Comparison of ENCODE assay signal across 12 cellular contexts in genomic region chr2:9260411-9261037, GRCh38. TPM values are rescaled to one million over a fixed set of nuclear protein-coding genes. Genes with fewer than 3 reads are reported as not detected.
DNase-seq lines count a peak whose midpoint lies in the region; ATAC-seq and TF ChIP-seq lines count a peak whose summit lies in the region.
"Had no signal": no experiment of that assay in that cellular context is flagged by ENCODE, and none has a peak within 500 bp of the region (broad histone marks: within the 10 kb centered on the region; RNA-seq: fewer than 3 reads in every experiment).

No MANE protein-coding gene starts in this region.

- H3K27ac ChIP-seq in Panc1 (ENCODE audit: low read length) (peak overlapping the region; percentile 89), fibroblast of lung (ENCODE audit: insufficient read depth, low read length) (peak overlapping the region; percentile 19), muscle layer of colon (ENCODE audit: low read depth, low read length) (peak overlapping the region; percentile 77)

- DNase-seq in Panc1 (ENCODE audit: low read depth, low spot score) (no peak), fibroblast of lung (ENCODE audit: low read depth in 2 of 2) (no peak), type B pancreatic cell (ENCODE audit: extremely low spot score, unreplicated experiment) (no peak), NCI-H446 (lab: John Stamatoyannopoulos, UW) (no peak), NCI-H1436 treated with DMSO at 0.1 percent for 48 hours (lab: John Stamatoyannopoulos, UW) (no peak), DMS153 (lab: John Stamatoyannopoulos, UW) (no peak)
- DNase-seq: activated CD8-positive, alpha-beta memory T cell treated with anti-CD3 and anti-CD28 coated beads, Interleukin-2, amount 10 ng/mL, durations not matched to agents 7 days and 5 days; DMS79; naive B cell; NCI-H524 had no signal

- no peaks in the 10 kb centered on the region for H3K27me3 Mint-ChIP-seq in type B pancreatic cell

- ATAC-seq in Panc1 = no peak
- no peak for ATAC-seq in HG03108 (IDR thresholded peaks at IDR 0.05; ENCODE audit: unreplicated experiment)
- ATAC-seq: activated CD8-positive, alpha-beta memory T cell treated with anti-CD3 and anti-CD28 coated beads, Interleukin-2, amount 10 ng/mL, durations not matched to agents 7 days and 5 days had no signal

- CTCF ChIA-PET in Panc1 (lab: Charles Lee) = interaction anchor here (0.8 kb wide), 1 partner anchor 73 kb away, joined by 4 read pairs; no protein-coding TSS in a partner anchor

- no peaks in the 10 kb centered on the region for H3K36me3 Mint-ChIP-seq in type B pancreatic cell
- H3K36me3 Mint-ChIP-seq: activated CD8-positive, alpha-beta memory T cell treated with anti-CD3 and anti-CD28 coated beads, Interleukin-2, amount 10 ng/mL, durations not matched to agents 7 days and 5 days; naive B cell had no signal

- POLR2A ChIA-PET in Panc1 (lab: Charles Lee) = interaction anchor here (0.6 kb wide), 1 partner anchor 52 kb away, joined by 3 read pairs; no protein-coding TSS in a partner anchor

- H3K27ac Mint-ChIP-seq in type B pancreatic cell = peak overlapping the region; percentile 35
- H3K27ac Mint-ChIP-seq: activated CD8-positive, alpha-beta memory T cell treated with anti-CD3 and anti-CD28 coated beads, Interleukin-2, amount 10 ng/mL, durations not matched to agents 7 days and 5 days had no signal

- H3K9me3 ChIP-seq in Panc1 (ENCODE audit: control insufficient read depth, insufficient read depth, low read depth, low read length) = no peaks in the 10 kb centered on the region
- no peaks in the 10 kb centered on the region for H3K9me3 ChIP-seq in fibroblast of lung (ENCODE audit: control insufficient read depth, insufficient read depth, low read depth, low read length)
- no peaks in the 10 kb centered on the region for H3K9me3 ChIP-seq in muscle layer of colon (ENCODE audit: low read length)

- H3K79me2 ChIP-seq in fibroblast of lung (ENCODE audit: control insufficient read depth, insufficient read depth, low read length) = peaks cover 68% of the 10 kb centered on the region

- H3K4me1 ChIP-seq in Panc1 (ENCODE audit: control insufficient read depth, insufficient read depth, low read length) (peaks cover 98% of the 10 kb centered on the region), fibroblast of lung (ENCODE audit: control insufficient read depth, extremely low read depth, insufficient read depth, low read length) (peaks cover 34% of the 10 kb centered on the region), muscle layer of colon (ENCODE audit: insufficient read depth, low read length) (peaks cover 76% of the 10 kb centered on the region)

- peaks cover 76% of the 10 kb centered on the region for H3K4me1 Mint-ChIP-seq in type B pancreatic cell (ENCODE audit: unreplicated experiment)
- H3K4me1 Mint-ChIP-seq: activated CD8-positive, alpha-beta memory T cell treated with anti-CD3 and anti-CD28 coated beads, Interleukin-2, amount 10 ng/mL, durations not matched to agents 7 days and 5 days had no signal

- TF ChIP-seq CTCF in Panc1 (IDR thresholded peaks at IDR 0.05) (no peak), fibroblast of lung (conservative IDR thresholded peaks at IDR 0.05 in 1 of 2, IDR thresholded peaks at IDR 0.05 in 1 of 2; ENCODE audit: low read depth in 1 of 2, low read length in 2 of 2) (no peak), type B pancreatic cell (conservative IDR thresholded peaks at IDR 0.05) (no peak)

- in situ Hi-C loops in Panc1 (cut with HindIII; ENCODE audit: low pct_unique_long_range_greater_than_20kb, low sequenced_read_pairs) = no loop called here

- BruUV-seq in Panc1 (replicated peaks; lab: Mats Ljungman, UMichigan) = no TSS peak

- no peak overlapping the region for H3K4me3 Mint-ChIP-seq in type B pancreatic cell
- H3K4me3 Mint-ChIP-seq: activated CD8-positive, alpha-beta memory T cell treated with anti-CD3 and anti-CD28 coated beads, Interleukin-2, amount 10 ng/mL, durations not matched to agents 7 days and 5 days; naive B cell had no signal

- no peak overlapping the region for H2AFZ ChIP-seq in fibroblast of lung (ENCODE audit: low read length)

- H3K9ac ChIP-seq in fibroblast of lung (ENCODE audit: insufficient read depth, low read length) (no peak overlapping the region), muscle layer of colon (ENCODE audit: low read length) (peak overlapping the region; percentile 8)

- H3K4me3 ChIP-seq in Panc1 (ENCODE audit: low read depth in 2 of 2, low read length in 2 of 2) = no peak overlapping the region
- no peak overlapping the region for H3K4me3 ChIP-seq in fibroblast of lung (replicated peaks in 1 of 4; ENCODE audit: control extremely low read depth in 1 of 4, insufficient read depth in 1 of 4, low read depth in 3 of 4, low read length in 4 of 4)
- peak overlapping the region in 1 of 2 donors; percentile 15 for H3K4me3 ChIP-seq in muscle layer of colon (ENCODE audit: low read depth in 1 of 2, low read length in 2 of 2)

- intact Hi-C loops in Panc1 (cut with micrococcal nuclease; ENCODE audit: unreplicated experiment) = no loop called here

- no peaks in the 10 kb centered on the region for H3K36me3 ChIP-seq in Panc1 (ENCODE audit: control insufficient read depth, insufficient read depth, low read length)
- H3K36me3 ChIP-seq in fibroblast of lung (ENCODE audit: control insufficient read depth, insufficient read depth, low read length) = no peaks in the 10 kb centered on the region
- no peaks in the 10 kb centered on the region for H3K36me3 ChIP-seq in muscle layer of colon (ENCODE audit: insufficient read depth, low read length)

- H3K4me2 ChIP-seq in fibroblast of lung (ENCODE audit: extremely low read depth, insufficient read depth, low read length) = no peak overlapping the region

- H4K20me1 ChIP-seq in fibroblast of lung (ENCODE audit: control insufficient read depth, extremely low read depth, insufficient read depth, low read length) = no peaks in the 10 kb centered on the region

- H3K27me3 ChIP-seq in Panc1 (ENCODE audit: control insufficient read depth, insufficient read depth, low read length) = no peaks in the 10 kb centered on the region
- H3K27me3 ChIP-seq in fibroblast of lung (ENCODE audit: control insufficient read depth, insufficient read depth, low read length) = no peaks in the 10 kb centered on the region
- no peaks in the 10 kb centered on the region for H3K27me3 ChIP-seq in muscle layer of colon (ENCODE audit: control insufficient read depth in 1 of 2, insufficient read depth in 2 of 2, low read length in 2 of 2)

- no peaks in the 10 kb centered on the region for H3K9me3 Mint-ChIP-seq in type B pancreatic cell
- H3K9me3 Mint-ChIP-seq: naive B cell had no signal

RNA-seq across cellular contexts. Expression of gene ASAP2, which starts 53.9 kb away (rescaled TPM):
- total RNA-seq in Panc1 (2021; ENCODE audit: unreplicated experiment) (107 TPM), fibroblast of lung (16.4 and 19.2 TPM in 2 replicates), type B pancreatic cell (ENCODE audit: low replicate concordance) (45.6 and 49.6 TPM in 2 replicates)
- polyA plus RNA-seq in Panc1 (2012; ENCODE audit: insufficient read length) = 57.3 TPM
- polyA plus RNA-seq in fibroblast of lung = 19.9 and 24.0 TPM in 2 replicates
- polyA plus RNA-seq in fibroblast of lung (2012) = 10.2 and 11.4 TPM in 2 replicates
- polyA minus RNA-seq in fibroblast of lung (ENCODE audit: low replicate concordance) = 10.2 and 14.3 TPM in 2 replicates

Comparison
In these comparisons a context has a peak if more than half of its experiments do, and no peak if none do; other contexts are left out.
1. H3K27ac ChIP-seq: peak in every context shown above with its lines; median percentile 89 in Panc1; 77 in muscle layer of colon; 19 in fibroblast of lung.